Comparison of ENCODE assay signal across 8 cellular contexts in genomic region chr1:193211539-193211938, GRCh38. TPM values are rescaled to one million over a fixed set of nuclear protein-coding genes. Genes with fewer than 3 reads are reported as not detected.
DNase-seq lines count a peak whose midpoint lies in the region; ATAC-seq and TF ChIP-seq lines count a peak whose summit lies in the region.

No MANE protein-coding gene starts in this region.

- H3K9me3 ChIP-seq in SK-N-SH (no peaks in the 10 kb centered on the region), osteoblast (ENCODE audit: low read depth, low read length) (no peaks in the 10 kb centered on the region)

- H3K36me3 ChIP-seq in SK-N-SH (replicated peaks in 1 of 2; ENCODE audit: control insufficient read depth in 1 of 2, insufficient read depth in 2 of 2, low read length in 1 of 2) = peaks cover 50 to 65% of the 10 kb centered on the region in 2 experiments
- H3K36me3 ChIP-seq in osteoblast (ENCODE audit: insufficient read depth, low read length) = peaks cover 9% of the 10 kb centered on the region

- H2AFZ ChIP-seq in SK-N-SH (ENCODE audit: low read depth) (0 out of 2 replicates have a peak overlapping the region, but pooled peaks have one; percentile 20), osteoblast (ENCODE audit: low read length) (no peak overlapping the region)

- H4K20me1 ChIP-seq in SK-N-SH (ENCODE audit: insufficient read depth) (no peaks in the 10 kb centered on the region), osteoblast (ENCODE audit: insufficient read depth, low read length) (no peaks in the 10 kb centered on the region)

- H3K4me3 ChIP-seq in SK-N-SH (ENCODE audit: low read depth in 2 of 2, low read length in 1 of 2) (no peak overlapping the region), osteoblast (ENCODE audit: insufficient read depth, low read length) (no peak overlapping the region)

- DNase-seq in SK-N-SH (no peak), osteoblast (ENCODE audit: insufficient read length, low spot score, missing footprints) (peak; percentile 55), nucleus accumbens (lab: John Stamatoyannopoulos, UW) (no peak), KG1 (lab: John Stamatoyannopoulos, UW) (no peak), iPS-NIHi11 (ENCODE audit: low spot score) (no peak)
- no peak for DNase-seq in activated effector memory CD4-positive, alpha-beta T cell treated with Interleukin-2 at 50 U/mL for 16 hours

- CTCF ChIA-PET in SK-N-SH (lab: Yijun Ruan, JAX) = no interaction called here

- H3K27me3 ChIP-seq in SK-N-SH (ENCODE audit: insufficient read depth) (no peaks in the 10 kb centered on the region), osteoblast (ENCODE audit: insufficient read depth, low read length) (no peaks in the 10 kb centered on the region)

- no peak overlapping the region; the same call in 1 of the 2 replicates for H3K9ac ChIP-seq in SK-N-SH

- ATAC-seq in GM18873 (IDR thresholded peaks at IDR 0.05; ENCODE audit: low FRiP score, unreplicated experiment) = peak; percentile 60
- peak; percentile 85 for ATAC-seq in HG02885 (IDR thresholded peaks at IDR 0.05; ENCODE audit: poor library complexity, unreplicated experiment)

- H3F3A ChIP-seq in SK-N-SH (replicated peaks; ENCODE audit: insufficient read depth) = peaks cover 6% of the 10 kb centered on the region

- H3K4me2 ChIP-seq in SK-N-SH = no peak overlapping the region
- H3K4me2 ChIP-seq in osteoblast (ENCODE audit: insufficient read depth, low read length) = peak overlapping the region; percentile 17

- no peaks in the 10 kb centered on the region for H3K9me2 ChIP-seq in SK-N-SH

- no peaks in the 10 kb centered on the region for H3K4me1 ChIP-seq in SK-N-SH (ENCODE audit: control insufficient read depth in 1 of 2, insufficient read depth in 2 of 2, low read depth in 1 of 2, low read length in 1 of 2)
- H3K4me1 ChIP-seq in osteoblast (ENCODE audit: insufficient read depth, low read length) = peaks cover 8% of the 10 kb centered on the region

- TF ChIP-seq CTCF in SK-N-SH (IDR thresholded peaks at IDR 0.05) (no peak), osteoblast (IDR thresholded peaks at IDR 0.05; ENCODE audit: extremely low read depth, low read depth, low read length) (no peak)

- POLR2A ChIA-PET in SK-N-SH (lab: Yijun Ruan, JAX) = no interaction called here

- peak overlapping the region; percentile 15 to 44; a peak in 3 of 4 replicates for H3K27ac ChIP-seq in SK-N-SH (ENCODE audit: low read depth in 2 of 2, low read length in 1 of 2)
- H3K27ac ChIP-seq in osteoblast (ENCODE audit: low read depth, low read length) = peak overlapping the region; percentile 69

- TF ChIP-seq RAD21 in SK-N-SH (IDR thresholded peaks at IDR 0.05; ENCODE audit: low read length) = no peak

- no peaks in the 10 kb centered on the region for H3K79me2 ChIP-seq in SK-N-SH (ENCODE audit: insufficient read depth)
- H3K79me2 ChIP-seq in osteoblast (ENCODE audit: insufficient read depth, low read length) = peaks cover 4% of the 10 kb centered on the region

- no peak for TF ChIP-seq EP300 in SK-N-SH (IDR thresholded peaks at IDR 0.05; ENCODE audit: borderline replicate concordance in 1 of 2, low read depth in 1 of 2, low read length in 1 of 2)

- 69% methylated on average over 1 of the region's 1 CpG for WGBS in SK-N-SH (ENCODE audit: low lambda C conversion rate)

TF ChIP-seq in SK-N-SH, 30 proteins besides CTCF, POLR2A, EP300 and RAD21:
- TF ChIP-seq MXI1 (IDR thresholded peaks at IDR 0.05; ENCODE audit: low read depth, low read length) (no peak), SMC3 (IDR thresholded peaks at IDR 0.05; ENCODE audit: low read depth, low read length) (no peak), FOXM1 (IDR thresholded peaks at IDR 0.05; ENCODE audit: low read depth) (no peak), USF1 (IDR thresholded peaks at IDR 0.05; ENCODE audit: borderline replicate concordance, low read depth) (no peak), RFX5 (IDR thresholded peaks at IDR 0.05; ENCODE audit: low read length) (no peak), FOSL2 (IDR thresholded peaks at IDR 0.05; ENCODE audit: borderline replicate concordance, low read depth) (no peak), TCF12 (IDR thresholded peaks at IDR 0.05) (no peak), TAF1 (IDR thresholded peaks at IDR 0.05; ENCODE audit: borderline replicate concordance, low read depth, low read length) (no peak)
TF ChIP-seq in SK-N-SH: peak in this region for 0.

RNA-seq across cellular contexts. Expression of gene B3GALT2, which starts 25.1 kb away (rescaled TPM):
- 0.23 and 0.37 TPM in 2 replicates for polyA plus RNA-seq in SK-N-SH (2012; rRNA removed)
- 0.64 and 0.73 TPM in 2 replicates for polyA plus RNA-seq in SK-N-SH (2012; cell fraction: cytosol; rRNA removed)
- polyA plus RNA-seq in SK-N-SH (2012; cell fraction: nucleus; rRNA removed) = 0.06 and 0.25 TPM in 2 replicates
- total RNA-seq in osteoblast = 2.1 and 2.2 TPM in 2 replicates
